Comparison of ENCODE assay signal across 19 cellular contexts in the genomic region with DNA sequence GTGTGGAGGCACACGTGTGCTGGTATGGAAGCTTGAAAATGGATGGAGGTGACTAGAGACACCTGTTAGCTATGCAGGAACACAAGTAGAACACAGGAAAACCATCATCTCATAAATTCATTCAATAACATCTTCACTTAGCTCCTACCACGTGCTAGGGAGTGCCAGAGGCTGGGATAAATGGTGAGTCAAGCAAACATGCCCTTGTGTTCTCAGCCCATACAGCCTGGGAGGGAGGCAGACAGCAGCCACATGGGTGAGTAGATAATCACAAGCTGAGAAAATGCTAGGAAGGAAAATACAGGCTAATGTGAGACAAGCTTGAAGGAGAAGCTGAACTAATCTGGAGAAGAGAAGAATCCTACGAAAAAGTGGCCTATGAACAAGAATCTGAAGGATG.
DNase-seq lines count a peak whose midpoint lies in the region; ATAC-seq, FAIRE-seq and TF ChIP-seq lines count a peak whose summit lies in the region.
"Had no signal": no experiment of that assay in that cellular context is flagged by ENCODE, and none has a peak within 500 bp of the region (broad histone marks: within the 10 kb centered on the region; RNA-seq: fewer than 3 reads in every experiment).

No MANE protein-coding gene starts in this region.

- H2AFZ ChIP-seq in smooth muscle cell (ENCODE audit: low read depth): no peak overlapping the region

- H3K4me1 ChIP-seq in adipocyte (ENCODE audit: control insufficient read depth, insufficient read depth, low read length) (no peaks in the 10 kb centered on the region), smooth muscle cell (ENCODE audit: low read depth) (no peaks in the 10 kb centered on the region)
- H3K4me1 ChIP-seq: body of pancreas, Peyer's patch, SJSA1 had no signal

- no peaks in the 10 kb centered on the region for H3K79me2 ChIP-seq in smooth muscle cell (ENCODE audit: low read depth)

- no peaks in the 10 kb centered on the region for H3K9me3 ChIP-seq in adipocyte (ENCODE audit: control insufficient read depth, low read length)
- H3K9me3 ChIP-seq in smooth muscle cell (replicated peaks; ENCODE audit: low read depth): no peaks in the 10 kb centered on the region
- H3K9me3 ChIP-seq: body of pancreas, Peyer's patch, sigmoid colon, SJSA1 had no signal

- FAIRE-seq in urothelium cell line (lab: Jason Lieb, UNC): no peak
- FAIRE-seq: colon had no signal

- H3K36me3 ChIP-seq in adipocyte (ENCODE audit: control insufficient read depth, insufficient read depth, low read length, severe bottlenecking) (no peaks in the 10 kb centered on the region), smooth muscle cell (ENCODE audit: low read depth) (no peaks in the 10 kb centered on the region)
- H3K36me3 ChIP-seq: Peyer's patch, sigmoid colon, SJSA1 had no signal

- no peak for ATAC-seq in GM18517 (IDR thresholded peaks at IDR 0.05; ENCODE audit: unreplicated experiment)
- ATAC-seq: body of pancreas; left lobe of liver; natural killer cell treated with Interleukin-12 subunit alpha and Interleukin-12 subunit beta and Interleukin-15 and Interleukin-18, amount 100 ng/mL, for 72 hours had no signal

- peak overlapping the region; percentile 35 for H3K4me2 ChIP-seq in smooth muscle cell

- TF ChIP-seq CTCF in smooth muscle cell (IDR thresholded peaks at IDR 0.05; ENCODE audit: borderline replicate concordance, insufficient read depth, poor library complexity, severe bottlenecking): no peak

- H3F3A ChIP-seq in smooth muscle cell (ENCODE audit: low read depth): peaks cover 5% of the 10 kb centered on the region

- H3K9ac ChIP-seq in adipocyte (ENCODE audit: low read length): no peak overlapping the region
- H3K9ac ChIP-seq in smooth muscle cell (ENCODE audit: low read depth): no peak overlapping the region

- peak; percentile 11 for DNase-seq in GM04503 (ENCODE audit: low read depth)
- peak; percentile 4 for DNase-seq in adipocyte (ENCODE audit: low read depth)
- DNase-seq in fibroblast of peridontal ligament (ENCODE audit: extremely low read depth): peak; percentile 44
- DNase-seq in smooth muscle cell (lab: John Stamatoyannopoulos, UW; ENCODE audit: unreplicated experiment): no peak
- DNase-seq in GOT3 (lab: John Stamatoyannopoulos, UW): no peak
- DNase-seq in urothelium cell line (ENCODE audit: low spot score): no peak
- DNase-seq: activated CD8-positive, alpha-beta memory T cell treated with anti-CD3 and anti-CD28 coated beads for 24 hours; activated T-cell treated with anti-CD3 and anti-CD28 coated beads, Interleukin-2, amount 50 U/mL, for 48 hours; body of pancreas; NCI-H1436; NCI-H524 treated with DMSO at 0.1 percent for 48 hours; Peyer's patch; sigmoid colon; T-helper 1 cell had no signal

- H3K4me3 ChIP-seq in adipocyte (ENCODE audit: low read length): no peak overlapping the region
- no peak overlapping the region for H3K4me3 ChIP-seq in smooth muscle cell
- H3K4me3 ChIP-seq: body of pancreas, Peyer's patch, sigmoid colon, SJSA1 had no signal

- 57% methylated on average over 3 of the region's 3 CpGs for WGBS in smooth muscle cell (ENCODE audit: low lambda C conversion rate)

- H3K27me3 ChIP-seq in adipocyte (replicated peaks; ENCODE audit: control insufficient read depth, insufficient read depth, low read length): peaks cover 15% of the 10 kb centered on the region
- no peaks in the 10 kb centered on the region for H3K27me3 ChIP-seq in smooth muscle cell (ENCODE audit: low read depth)
- H3K27me3 ChIP-seq: body of pancreas, Peyer's patch, sigmoid colon, SJSA1 had no signal

- H4K20me1 ChIP-seq in smooth muscle cell (ENCODE audit: low read depth): no peaks in the 10 kb centered on the region

- no peak overlapping the region for H3K27ac ChIP-seq in smooth muscle cell (ENCODE audit: low read depth)
- H3K27ac ChIP-seq: body of pancreas, Peyer's patch, sigmoid colon, SJSA1 had no signal

Comparison
In these comparisons a context has a peak if more than half of its experiments do, and no peak if none do; other contexts are left out.
1. DNase-seq: peak in GM04503 (single experiment), adipocyte (single experiment) and fibroblast of peridontal ligament (single experiment); none in smooth muscle cell (single experiment), GOT3 (single experiment) and urothelium cell line (single experiment).